1 cellular context compared by ENCODE assay signal in the genomic region with DNA sequence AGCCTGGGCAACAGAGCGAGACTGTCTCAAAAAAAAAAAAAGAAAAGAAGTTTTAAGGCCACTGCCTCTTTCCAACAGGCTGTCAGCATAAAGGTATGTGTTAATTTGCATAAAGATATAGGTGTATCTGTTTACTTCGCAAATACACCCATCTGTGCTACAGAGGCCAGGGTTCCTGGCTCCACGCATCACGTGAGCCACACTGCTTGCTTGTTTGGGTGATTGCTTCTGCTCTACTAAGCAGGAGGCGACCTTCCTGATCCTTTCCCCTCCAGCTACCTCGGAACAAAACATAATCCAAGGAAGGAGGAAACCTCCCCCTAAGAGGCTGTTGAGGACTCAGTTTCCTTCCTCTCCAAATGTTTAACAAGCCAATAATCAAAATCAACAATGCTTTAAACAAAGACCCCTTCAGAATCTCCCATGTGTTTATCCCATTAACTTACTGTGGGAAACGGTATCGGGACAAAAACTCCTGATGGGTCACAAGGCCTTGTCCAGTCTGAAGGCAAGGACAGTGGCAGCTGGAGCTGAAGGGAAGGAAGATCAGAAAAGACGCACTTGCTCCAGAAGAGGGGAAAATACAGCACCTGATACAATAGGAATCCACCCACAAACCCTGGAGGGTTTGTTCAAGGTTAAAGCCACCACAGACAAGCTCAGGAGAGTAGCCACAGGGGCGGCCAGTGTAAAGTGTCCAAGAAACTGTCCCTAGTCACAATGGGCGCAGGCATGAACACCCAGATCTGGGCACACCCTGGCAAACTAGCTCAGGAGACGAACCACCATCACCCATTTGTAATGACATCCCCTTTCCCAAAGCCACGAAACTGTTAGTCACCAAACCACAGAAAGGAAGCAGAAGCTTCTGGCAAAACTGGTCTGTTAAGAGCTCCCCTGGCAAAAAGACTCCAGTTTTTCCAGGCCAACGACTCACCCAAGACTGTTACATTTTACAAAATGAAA.
TF ChIP-seq lines count a peak whose summit lies in the region.

No MANE protein-coding gene starts in this region.

TF ChIP-seq in IMR-90, 13 proteins besides CTCF, POLR2A, EP300 and RAD21:
- TF ChIP-seq FOS (IDR thresholded peaks at IDR 0.05; ENCODE audit: low read depth, low read length): 0 out of 2 replicates have a peak, but pooled peaks have one; percentile 23
- no peak for TF ChIP-seq MXI1 (IDR thresholded peaks at IDR 0.05; ENCODE audit: borderline replicate concordance, low read depth, low read length)
- TF ChIP-seq CHD1 (IDR thresholded peaks at IDR 0.05; ENCODE audit: low read depth, low read length): no peak
- TF ChIP-seq BHLHE40 (IDR thresholded peaks at IDR 0.05; ENCODE audit: low read depth, low read length): 0 out of 2 replicates have a peak, but pooled peaks have one; percentile 26
TF ChIP-seq in IMR-90: peak in this region for 2.
